ENCODE assay signal across 22 cellular contexts in the genomic region with DNA sequence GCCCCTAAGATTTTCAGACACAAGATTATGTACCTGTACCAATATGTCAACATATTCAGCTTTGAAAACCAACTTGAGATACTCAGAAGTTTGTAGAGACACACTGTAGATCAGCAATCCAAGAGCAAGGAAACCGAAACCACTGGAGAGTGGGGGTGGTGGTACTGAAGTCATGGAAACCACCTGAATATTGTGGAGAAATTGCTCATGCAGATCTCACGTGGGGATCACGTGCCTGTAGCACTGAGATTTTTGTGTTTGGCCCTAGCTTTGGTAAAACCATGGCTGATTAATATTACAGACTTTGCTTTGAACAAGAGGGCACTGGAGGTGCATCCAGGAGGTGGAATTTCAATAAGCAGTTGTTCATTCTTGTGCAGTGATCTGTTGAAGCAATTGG. TPM values are rescaled to one million over a fixed set of nuclear protein-coding genes. Genes with fewer than 3 reads are reported as not detected.
"Had no signal": no experiment of that assay in that cellular context is flagged by ENCODE, and none has a peak within 500 bp of the region (broad histone marks: within the 10 kb centered on the region; RNA-seq: fewer than 3 reads in every experiment).

No MANE protein-coding gene starts in this region.

- DNase-seq: activated B cell treated with CpG ODN at 0.5 μM for 24 hours; activated CD4-positive, alpha-beta T cell treated with anti-CD3 and anti-CD28 coated beads for 48 hours; activated CD8-positive, alpha-beta memory T cell treated with anti-CD3 and anti-CD28 coated beads, Interleukin-2, amount 50 U/mL, for 48 hours; activated naive CD4-positive, alpha-beta T cell; activated naive CD8-positive, alpha-beta T cell treated with anti-CD3 and anti-CD28 coated beads, Interleukin-2, amount 50 U/mL, for 24 hours; aorta; cerebellar nuclear complex; effector CD8-positive, alpha-beta T cell; foreskin melanocyte; heart right ventricle; left ventricle myocardium inferior; naive thymus-derived CD8-positive, alpha-beta T cell; right cardiac atrium; small intestine; T-helper 2 cell; upper lobe of left lung had no signal

- H3K27me3 Mint-ChIP-seq: activated B cell treated with CpG ODN at 0.5 μM for 24 hours; memory B cell; progenitor cell of endocrine pancreas; stimulated activated naive CD8-positive, alpha-beta T cell treated with anti-CD3 and anti-CD28 coated beads, Interleukin-15, Interleukin-2, amounts not matched to agents 100 ng/mL and 50 ng/mL, for 24 hours had no signal

- H3K9me3 Mint-ChIP-seq: activated naive CD8-positive, alpha-beta T cell treated with anti-CD3 and anti-CD28 coated beads, Interleukin-2, amount 50 U/mL, for 24 hours; activated T-helper 1 cell treated with anti-CD3 and anti-CD28 coated beads, Interleukin-12 subunit alpha, Interleukin-12 subunit beta, Interleukin-2, Interleukin-4 antibody, amounts not matched to agents 30 ng/mL and 10 ng/mL and 1 ng/mL, durations not matched to agents 14 hours and 24 hours and 36 hours had no signal

- H3K36me3 Mint-ChIP-seq: memory B cell had no signal

- H3K4me3 Mint-ChIP-seq: activated B cell treated with CpG ODN at 0.5 μM for 24 hours; activated naive CD8-positive, alpha-beta T cell treated with anti-CD3 and anti-CD28 coated beads, Interleukin-2, amount 50 U/mL, for 24 hours; activated T-helper 1 cell treated with anti-CD3 and anti-CD28 coated beads, Interleukin-12 subunit alpha, Interleukin-12 subunit beta, Interleukin-2, Interleukin-4 antibody, amounts not matched to agents 30 ng/mL and 10 ng/mL and 1 ng/mL, durations not matched to agents 14 hours and 24 hours and 36 hours; memory B cell; naive thymus-derived CD8-positive, alpha-beta T cell; stimulated activated naive CD8-positive, alpha-beta T cell treated with anti-CD3 and anti-CD28 coated beads, Interleukin-15, Interleukin-2, amounts not matched to agents 100 ng/mL and 50 ng/mL, for 24 hours had no signal

- ATAC-seq: activated naive CD8-positive, alpha-beta T cell treated with anti-CD3 and anti-CD28 coated beads, Interleukin-2, amount 50 U/mL, for 24 hours; heart right ventricle; naive thymus-derived CD8-positive, alpha-beta T cell; right cardiac atrium had no signal

- H3K27ac Mint-ChIP-seq: activated B cell treated with CpG ODN at 0.5 μM for 24 hours; activated naive CD8-positive, alpha-beta T cell treated with anti-CD3 and anti-CD28 coated beads, Interleukin-2, amount 50 U/mL, for 24 hours; activated T-helper 1 cell treated with anti-CD3 and anti-CD28 coated beads, Interleukin-12 subunit alpha, Interleukin-12 subunit beta, Interleukin-2, Interleukin-4 antibody, amounts not matched to agents 30 ng/mL and 10 ng/mL and 1 ng/mL, durations not matched to agents 14 hours and 24 hours and 36 hours; memory B cell; naive thymus-derived CD8-positive, alpha-beta T cell; progenitor cell of endocrine pancreas; stimulated activated naive CD8-positive, alpha-beta T cell treated with anti-CD3 and anti-CD28 coated beads, Interleukin-15, Interleukin-2, amounts not matched to agents 100 ng/mL and 50 ng/mL, for 24 hours had no signal

- H3K4me1 Mint-ChIP-seq: activated B cell treated with CpG ODN at 0.5 μM for 24 hours; activated naive CD8-positive, alpha-beta T cell treated with anti-CD3 and anti-CD28 coated beads, Interleukin-2, amount 50 U/mL, for 24 hours; naive thymus-derived CD8-positive, alpha-beta T cell had no signal

RNA-seq across cellular contexts. Expression of gene GBA3, which starts 47.2 kb away (rescaled TPM):
- total RNA-seq: activated B cell treated with CpG ODN at 0.5 μM for 24 hours; activated T-helper 1 cell treated with anti-CD3 and anti-CD28 coated beads, Interleukin-12 subunit alpha, Interleukin-12 subunit beta, Interleukin-2, Interleukin-4 antibody, amounts not matched to agents 30 ng/mL and 10 ng/mL and 1 ng/mL, durations not matched to agents 14 hours and 24 hours and 36 hours; aorta; endothelial cell of umbilical vein; fibroblast of lung; heart right ventricle; left ventricle myocardium inferior; naive thymus-derived CD8-positive, alpha-beta T cell; right cardiac atrium had no signal
- polyA plus RNA-seq: endothelial cell of umbilical vein, fibroblast of lung, heart right ventricle, right cardiac atrium had no signal
